In the genomic region with DNA sequence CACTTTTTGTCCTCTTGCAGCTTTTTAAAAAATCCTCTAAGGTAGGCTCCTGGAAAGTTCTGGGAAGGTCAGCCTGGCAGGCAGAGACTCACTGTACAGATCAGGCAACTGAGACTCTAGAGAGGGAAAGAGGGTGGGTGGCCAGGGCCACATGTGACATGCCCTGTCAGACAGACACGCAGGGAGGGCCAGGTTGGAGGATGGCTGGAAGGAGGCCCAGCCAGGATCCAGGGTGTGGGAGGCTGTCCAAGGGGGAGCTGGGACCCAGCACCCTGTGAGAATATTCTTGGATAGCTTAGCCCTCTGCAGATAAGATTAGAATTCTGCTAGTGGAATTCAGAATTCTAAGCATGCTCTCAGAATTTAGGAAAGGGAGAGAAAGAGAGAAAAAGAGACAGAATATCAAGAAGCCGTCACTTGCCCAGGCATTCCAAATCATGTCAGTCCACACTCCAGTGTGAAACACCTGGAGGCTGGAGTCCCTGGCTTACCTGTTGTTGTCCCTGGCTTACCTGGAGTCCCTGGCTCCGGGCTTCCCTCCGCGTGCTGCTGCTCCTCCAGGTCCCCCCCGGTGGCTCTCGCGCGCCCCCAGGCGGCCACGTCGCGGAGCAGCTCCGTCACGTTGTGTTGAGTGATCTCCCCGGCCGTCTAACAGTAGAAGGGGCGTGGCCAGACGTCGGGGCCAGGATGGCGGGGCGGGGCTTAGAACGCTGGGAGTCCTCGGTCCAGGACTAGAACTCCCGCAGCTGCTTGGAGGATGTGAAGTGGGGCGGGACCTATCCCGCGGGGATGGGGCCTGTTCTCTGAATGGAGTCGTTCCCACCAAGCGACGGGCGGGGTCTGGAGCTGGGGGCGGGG, we compare ENCODE assay signal across 8 cellular contexts. TPM values are rescaled to one million over a fixed set of nuclear protein-coding genes. Genes with fewer than 3 reads are reported as not detected.
DNase-seq lines count a peak whose midpoint lies in the region; ATAC-seq and TF ChIP-seq lines count a peak whose summit lies in the region.

No MANE protein-coding gene starts in this region.

- H2AFZ ChIP-seq in GM23338 = peak overlapping the region; percentile 85

- peak; percentile 60 for ATAC-seq in GM23338
- peak; percentile 96 to 98 for ATAC-seq in activated naive CD4-positive, alpha-beta T cell treated with anti-CD3 and anti-CD28 coated beads, Interleukin-2, amount 50 U/mL, for 72 hours
- peak; percentile 67 for ATAC-seq in Right ventricle myocardium superior (ENCODE audit: poor library complexity)
- no peak for ATAC-seq in GM21825 (IDR thresholded peaks at IDR 0.05; ENCODE audit: unreplicated experiment)

- H3K27me3 Mint-ChIP-seq in CD14-positive monocyte (ENCODE audit: low read depth in 3 of 3) = peaks cover 65 to 93% (median 88%) of the 10 kb centered on the region in 3 donors
- peaks cover 47% of the 10 kb centered on the region for H3K27me3 Mint-ChIP-seq in GM23338 (ENCODE audit: insufficient read depth, low read depth, poor library complexity)

- H4K20me1 ChIP-seq in GM23338 (replicated peaks; ENCODE audit: insufficient read depth) = no peaks in the 10 kb centered on the region

- H3K4me3 Mint-ChIP-seq in CD14-positive monocyte (peak overlapping the region in 1 of 2 donors; percentile 73), GM23338 (peak overlapping the region; percentile 53; the same call in 2 of the 3 replicates)

- H3K4me1 Mint-ChIP-seq in CD14-positive monocyte (peaks cover 7% of the 10 kb centered on the region), GM23338 (peaks cover 19% of the 10 kb centered on the region)

- intact Hi-C loops in CD14-positive monocyte (cut with micrococcal nuclease) = loop anchor here in 1 of 2 donors (10.0 kb wide), 1 partner anchor 76 kb away; no protein-coding TSS in a partner anchor
- intact Hi-C loops in Right ventricle myocardium superior (cut with DNase I) = no loop called here

- peak overlapping the region; percentile 86 for H3K4me2 ChIP-seq in GM23338

- H3K27ac ChIP-seq in GM23338 (ENCODE audit: low read depth) = no peak overlapping the region

- peak; percentile 83 for DNase-seq in CD14-positive monocyte (ENCODE audit: low spot score)
- DNase-seq in GM23338 (ENCODE audit: low spot score) = peak; percentile 100
- DNase-seq in NCI-H146 treated with DMSO at 0.1 percent for 48 hours (lab: John Stamatoyannopoulos, UW; ENCODE audit: unreplicated experiment) = peak; percentile 93
- DNase-seq in T follicular helper cell (ENCODE audit: low read depth) = peak; percentile 82
- DNase-seq in activated naive CD4-positive, alpha-beta T cell treated with anti-CD3 and anti-CD28 coated beads, Interleukin-2, amount 50 U/mL, for 72 hours (ENCODE audit: low spot score in 2 of 2) = peak; percentile 86 to 97
- peak; percentile 91 for DNase-seq in Right ventricle myocardium superior
- peak; percentile 44 for DNase-seq in pulmonary artery endothelial cell (ENCODE audit: low read depth, low spot score)

- peak overlapping the region in 2 of 7 donors; percentile 35 to 49 for H3K27ac Mint-ChIP-seq in CD14-positive monocyte
- H3K27ac Mint-ChIP-seq in GM23338 = no peak overlapping the region
- H3K27ac Mint-ChIP-seq in activated naive CD4-positive, alpha-beta T cell treated with anti-CD3 and anti-CD28 coated beads, Interleukin-2, amount 50 U/mL, for 72 hours = peak overlapping the region in 1 of 2 donors; percentile 46

- peak; percentile 88 for TF ChIP-seq CTCF in CD14-positive monocyte (IDR thresholded peaks at IDR 0.05)
- peak; percentile 90 to 100 for TF ChIP-seq CTCF in GM23338 (conservative IDR thresholded peaks at IDR 0.05; ENCODE audit: low read depth in 2 of 2)

- peaks cover 32% of the 10 kb centered on the region for H3K27me3 ChIP-seq in GM23338 (ENCODE audit: insufficient read depth)

- peak overlapping the region; percentile 56 for H3K4me3 ChIP-seq in GM23338

- H3K36me3 ChIP-seq in GM23338 (ENCODE audit: insufficient read depth) = no peaks in the 10 kb centered on the region

- H3F3A ChIP-seq in GM23338 (replicated peaks; ENCODE audit: low read depth) = no peaks in the 10 kb centered on the region

- H3K36me3 Mint-ChIP-seq in CD14-positive monocyte = peaks cover 2 to 6% of the 10 kb centered on the region in 2 donors
- H3K36me3 Mint-ChIP-seq in GM23338 (ENCODE audit: low read depth) = no peaks in the 10 kb centered on the region; the same call in 2 of the 3 replicates
- H3K36me3 Mint-ChIP-seq in activated naive CD4-positive, alpha-beta T cell treated with anti-CD3 and anti-CD28 coated beads, Interleukin-2, amount 50 U/mL, for 72 hours = peaks cover 0 to 9% of the 10 kb centered on the region in 2 donors

- H3K79me2 ChIP-seq in GM23338 (replicated peaks; ENCODE audit: insufficient read depth) = no peaks in the 10 kb centered on the region

- H3K9me3 Mint-ChIP-seq in CD14-positive monocyte (peaks cover 3 to 21% (median 15%) of the 10 kb centered on the region in 7 donors), GM23338 (no peaks in the 10 kb centered on the region)
- no peaks in the 10 kb centered on the region for H3K9me3 Mint-ChIP-seq in activated naive CD4-positive, alpha-beta T cell treated with anti-CD3 and anti-CD28 coated beads, Interleukin-2, amount 50 U/mL, for 72 hours

- H3K4me1 ChIP-seq in GM23338 (ENCODE audit: insufficient read depth) = peaks cover 30% of the 10 kb centered on the region

- H3K9me2 ChIP-seq in GM23338 (ENCODE audit: insufficient read depth) = no peaks in the 10 kb centered on the region

TF ChIP-seq in GM23338, 12 proteins besides CTCF, POLR2A, EP300 and RAD21:
- TF ChIP-seq, protein P1, sequence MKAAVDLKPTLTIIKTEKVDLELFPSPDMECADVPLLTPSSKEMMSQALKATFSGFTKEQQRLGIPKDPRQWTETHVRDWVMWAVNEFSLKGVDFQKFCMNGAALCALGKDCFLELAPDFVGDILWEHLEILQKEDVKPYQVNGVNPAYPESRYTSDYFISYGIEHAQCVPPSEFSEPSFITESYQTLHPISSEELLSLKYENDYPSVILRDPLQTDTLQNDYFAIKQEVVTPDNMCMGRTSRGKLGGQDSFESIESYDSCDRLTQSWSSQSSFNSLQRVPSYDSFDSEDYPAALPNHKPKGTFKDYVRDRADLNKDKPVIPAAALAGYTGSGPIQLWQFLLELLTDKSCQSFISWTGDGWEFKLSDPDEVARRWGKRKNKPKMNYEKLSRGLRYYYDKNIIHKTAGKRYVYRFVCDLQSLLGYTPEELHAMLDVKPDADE (IDR thresholded peaks at IDR 0.05) = no peak
- TF ChIP-seq ZNF331 (CRISPR knock-in tag; IDR thresholded peaks at IDR 0.05; ENCODE audit: low read depth) = no peak
- no peak for TF ChIP-seq ZNF114 (CRISPR knock-in tag; IDR thresholded peaks at IDR 0.05)
- TF ChIP-seq JUNB (IDR thresholded peaks at IDR 0.05; ENCODE audit: unreplicated experiment) = no peak
- no peak for TF ChIP-seq POLR2AphosphoS5 (IDR thresholded peaks at IDR 0.05; ENCODE audit: low read depth)
- TF ChIP-seq STAT1 (IDR thresholded peaks at IDR 0.05; ENCODE audit: unreplicated experiment) = no peak
- TF ChIP-seq CREB1 (CRISPR knock-in tag; IDR thresholded peaks at IDR 0.05; ENCODE audit: low read depth) = peak; percentile 85
- TF ChIP-seq NANOG (IDR thresholded peaks at IDR 0.05; ENCODE audit: borderline replicate concordance) = no peak

RNA-seq across cellular contexts. Expression of gene TNNI3, which starts 2.8 kb away (rescaled TPM):
- polyA plus RNA-seq in CD14-positive monocyte (1 to 10 TPM in 1 of 2 donors, not detected in 1; 1.2 TPM), GM23338 (2016; fragmentation: Nextera tagmentation; extraction: Ambion mirVana) (150 and 153 TPM in 2 replicates)
- 21.5 and 27.9 TPM in 2 replicates for total RNA-seq in GM23338 (2014; rRNA removed; shearing (Covaris generic))
- total RNA-seq in activated naive CD4-positive, alpha-beta T cell treated with anti-CD3 and anti-CD28 coated beads, Interleukin-2, amount 50 U/mL, for 72 hours = not detected
- total RNA-seq in Right ventricle myocardium superior (4,564 TPM), pulmonary artery endothelial cell (not detected in 2 replicates)

RNA-seq across cellular contexts. Expression of gene DNAAF3, which starts 6.1 kb away (rescaled TPM):
- polyA plus RNA-seq in CD14-positive monocyte (under 1 TPM in 1 of 2 donors, not detected in 1; 0.19 TPM), GM23338 (2016; fragmentation: Nextera tagmentation; extraction: Ambion mirVana) (8.8 and 9.0 TPM in 2 replicates)
- total RNA-seq in GM23338 (2014; rRNA removed; shearing (Covaris generic)) = 5.6 and 8.5 TPM in 2 replicates
- under 1 TPM; 0.55 to 0.95 TPM for total RNA-seq in activated naive CD4-positive, alpha-beta T cell treated with anti-CD3 and anti-CD28 coated beads, Interleukin-2, amount 50 U/mL, for 72 hours
- total RNA-seq in Right ventricle myocardium superior (0.59 TPM), pulmonary artery endothelial cell (0.32 and 0.73 TPM in 2 replicates)

RNA-seq across cellular contexts. Expression of gene TNNT1, which starts 11.4 kb away (rescaled TPM):
- polyA plus RNA-seq in CD14-positive monocyte = 10 to 100 TPM in 1 of 2 donors, 1 to 10 TPM in 1; 9.8 to 41.9 TPM
- total RNA-seq in GM23338 (2014; rRNA removed; shearing (Covaris generic)) = 51.4 and 59.3 TPM in 2 replicates
- 139 and 150 TPM in 2 replicates for polyA plus RNA-seq in GM23338 (2016; fragmentation: Nextera tagmentation; extraction: Ambion mirVana)
- total RNA-seq in activated naive CD4-positive, alpha-beta T cell treated with anti-CD3 and anti-CD28 coated beads, Interleukin-2, amount 50 U/mL, for 72 hours = 1 to 10 TPM in 1 of 2 donors, not detected in 1; 1.3 TPM
- total RNA-seq in Right ventricle myocardium superior = 54.1 TPM
- total RNA-seq in pulmonary artery endothelial cell = 2.0 and 2.3 TPM in 2 replicates

RNA-seq across cellular contexts. Expression of gene SYT5, which starts 19.7 kb away (rescaled TPM):
- polyA plus RNA-seq in CD14-positive monocyte (not detected), GM23338 (2016; fragmentation: Nextera tagmentation; extraction: Ambion mirVana) (4.0 and 4.7 TPM in 2 replicates)
- total RNA-seq in GM23338 (2014; rRNA removed; shearing (Covaris generic)) = 0.54 and 2.1 TPM in 2 replicates
- total RNA-seq in activated naive CD4-positive, alpha-beta T cell treated with anti-CD3 and anti-CD28 coated beads, Interleukin-2, amount 50 U/mL, for 72 hours = not detected
- total RNA-seq in Right ventricle myocardium superior (not detected), pulmonary artery endothelial cell (not detected in 2 replicates)

RNA-seq across cellular contexts. Expression of gene PPP1R12C, which starts 42.9 kb away (rescaled TPM):
- polyA plus RNA-seq in CD14-positive monocyte (1 to 10 TPM; 2.1 to 2.6 TPM), GM23338 (2016; fragmentation: Nextera tagmentation; extraction: Ambion mirVana) (33.2 and 33.3 TPM in 2 replicates)
- total RNA-seq in GM23338 (2014; rRNA removed; shearing (Covaris generic)) = 57.4 and 83.9 TPM in 2 replicates
- total RNA-seq in activated naive CD4-positive, alpha-beta T cell treated with anti-CD3 and anti-CD28 coated beads, Interleukin-2, amount 50 U/mL, for 72 hours = 10 to 100 TPM; 52.7 to 76.5 TPM
- total RNA-seq in Right ventricle myocardium superior (126 TPM), pulmonary artery endothelial cell (34.8 and 37.1 TPM in 2 replicates)

Comparison
In these comparisons a context has a peak if more than half of its experiments do, and no peak if none do; other contexts are left out.
1. DNase-seq: peak in every context shown above with its lines; median percentile 100 in GM23338; 93 in NCI-H146 treated with DMSO at 0.1 percent for 48 hours; 92 in activated naive CD4-positive, alpha-beta T cell treated with anti-CD3 and anti-CD28 coated beads, Interleukin-2, amount 50 U/mL, for 72 hours; 91 in Right ventricle myocardium superior; 83 in CD14-positive monocyte; 82 in T follicular helper cell; 44 in pulmonary artery endothelial cell.
2. RNA of gene TNNI3, which starts 2.8 kb away (total RNA-seq): 4,564 TPM in Right ventricle myocardium superior (single experiment); 21.5 to 27.9 TPM in GM23338, not detected in activated naive CD4-positive, alpha-beta T cell treated with anti-CD3 and anti-CD28 coated beads, Interleukin-2, amount 50 U/mL, for 72 hours and not detected in pulmonary artery endothelial cell; every median in the first group is over 100 times any median in the second.
3. RNA of gene TNNT1, which starts 11.4 kb away (total RNA-seq): 51.4 to 59.3 TPM in GM23338 and 54.1 TPM in Right ventricle myocardium superior (single experiment); 2.0 to 2.3 TPM in pulmonary artery endothelial cell and 1.3 TPM in activated naive CD4-positive, alpha-beta T cell treated with anti-CD3 and anti-CD28 coated beads, Interleukin-2, amount 50 U/mL, for 72 hours; every median in the first group is over 10 times any median in the second.